ENCODE assay signal across 24 cellular contexts in genomic region chr20:61762208-61762710, GRCh38.
DNase-seq lines count a peak whose midpoint lies in the region; ATAC-seq, FAIRE-seq and TF ChIP-seq lines count a peak whose summit lies in the region.
"Had no signal": no experiment of that assay in that cellular context is flagged by ENCODE, and none has a peak within 500 bp of the region (broad histone marks: within the 10 kb centered on the region; RNA-seq: fewer than 3 reads in every experiment).

No MANE protein-coding gene starts in this region.

- no peak overlapping the region for H2AFZ ChIP-seq in neuronal stem cell (ENCODE audit: low read length)

- no peaks in the 10 kb centered on the region for H3K9me3 ChIP-seq in neuronal stem cell (replicated peaks in 1 of 2; ENCODE audit: control insufficient read depth in 2 of 2, insufficient read depth in 1 of 2, low read depth in 1 of 2, low read length in 2 of 2)
- H3K9me3 ChIP-seq: SK-N-SH had no signal

- no peak overlapping the region for H3K27ac ChIP-seq in neuronal stem cell (replicated peaks; ENCODE audit: low read length)
- H3K27ac ChIP-seq in substantia nigra (ENCODE audit: low read depth, low read length, poor library complexity, severe bottlenecking): peak overlapping the region; percentile 78
- H3K27ac ChIP-seq: HL-60, RWPE1 had no signal

- no peak for TF ChIP-seq CTCF in bronchial epithelial cell (IDR thresholded peaks at IDR 0.05; ENCODE audit: insufficient read depth, low read length, severe bottlenecking)
- TF ChIP-seq CTCF in osteocyte (IDR thresholded peaks at IDR 0.05): no peak

- peak; percentile 37 for DNase-seq in GM03348 (ENCODE audit: low spot score)
- DNase-seq in bronchial epithelial cell (ENCODE audit: low read depth): no peak
- DNase-seq in neuronal stem cell (ENCODE audit: low spot score): no peak
- DNase-seq in substantia nigra (lab: John Stamatoyannopoulos, UW): no peak
- no peak for DNase-seq in stimulated activated naive CD4-positive, alpha-beta T cell treated with Interleukin-2 at 50 U/mL for 16 hours (lab: John Stamatoyannopoulos, UW)
- DNase-seq in osteocyte (ENCODE audit: extremely low spot score, unreplicated experiment): no peak
- DNase-seq: H7; KBM-7; MM.1S; NCI-H1048; NCI-H1436; NCI-H1930; NCI-H2227 treated with DMSO at 0.1 percent for 48 hours; NCI-H510A; NCI-H774; NK-92 treated with Interleukin-12 subunit alpha and Interleukin-12 subunit beta, amount 100 ng/mL, for 24 hours; SIG-M5; SK-N-SH had no signal

- no peak overlapping the region for H2BK5ac ChIP-seq in neuronal stem cell (ENCODE audit: low read length)

- no peak overlapping the region for H2BK12ac ChIP-seq in neuronal stem cell (ENCODE audit: low read length)

- H3K36me3 ChIP-seq in bronchial epithelial cell (ENCODE audit: control insufficient read depth, insufficient read depth, low read length) (no peaks in the 10 kb centered on the region), neuronal stem cell (replicated peaks in 1 of 2; ENCODE audit: control insufficient read depth in 2 of 2, insufficient read depth in 2 of 2, low read length in 2 of 2) (no peaks in the 10 kb centered on the region)

- FAIRE-seq in bronchial epithelial cell (lab: Jason Lieb, UNC): peak; percentile 13
- FAIRE-seq: A204.1 had no signal

- no peak for ATAC-seq in HG03378 (IDR thresholded peaks at IDR 0.05; ENCODE audit: unreplicated experiment)

- no peak overlapping the region for H3K9ac ChIP-seq in neuronal stem cell (ENCODE audit: low read depth, low read length, poor library complexity)
- H3K9ac ChIP-seq: SK-N-SH had no signal

- H3K27ac Mint-ChIP-seq in osteocyte (ENCODE audit: unreplicated experiment): no peak overlapping the region
- H3K27ac Mint-ChIP-seq: B cell, CD14-positive monocyte had no signal

- peaks cover 0 to 9% of the 10 kb centered on the region in 2 donors for H3K4me1 ChIP-seq in neuronal stem cell (ENCODE audit: control insufficient read depth in 2 of 2, insufficient read depth in 1 of 2, low read depth in 1 of 2, low read length in 2 of 2)

- H3K27me3 ChIP-seq in bronchial epithelial cell (ENCODE audit: control insufficient read depth, insufficient read depth, low read length) (no peaks in the 10 kb centered on the region), neuronal stem cell (ENCODE audit: control insufficient read depth in 3 of 3, insufficient read depth in 3 of 3, low read depth in 1 of 3, low read length in 3 of 3) (no peaks in the 10 kb centered on the region)

- no peak overlapping the region for H3K4me3 Mint-ChIP-seq in osteocyte (ENCODE audit: unreplicated experiment)
- H3K4me3 Mint-ChIP-seq: B cell, CD14-positive monocyte had no signal

- no peak overlapping the region for H4K8ac ChIP-seq in neuronal stem cell (ENCODE audit: low read depth, low read length)

- H4K91ac ChIP-seq in neuronal stem cell (ENCODE audit: low read depth, low read length, poor library complexity): no peak overlapping the region

- H3K36me3 Mint-ChIP-seq in osteocyte (ENCODE audit: unreplicated experiment): no peaks in the 10 kb centered on the region
- H3K36me3 Mint-ChIP-seq: CD14-positive monocyte had no signal

- H3K9me3 Mint-ChIP-seq in osteocyte (ENCODE audit: unreplicated experiment): no peaks in the 10 kb centered on the region

- peaks cover 12% of the 10 kb centered on the region for H3K27me3 Mint-ChIP-seq in osteocyte (ENCODE audit: unreplicated experiment)
- H3K27me3 Mint-ChIP-seq: B cell had no signal

- no peak overlapping the region for H3K23ac ChIP-seq in neuronal stem cell (ENCODE audit: low read depth, low read length, poor library complexity)

- H2BK15ac ChIP-seq in neuronal stem cell (ENCODE audit: low read length): no peak overlapping the region

- H3K4me3 ChIP-seq in bronchial epithelial cell (ENCODE audit: low read depth, low read length): no peak overlapping the region
- H3K4me3 ChIP-seq in neuronal stem cell (ENCODE audit: low read length in 2 of 2): no peak overlapping the region

- no peaks in the 10 kb centered on the region for H3K79me1 ChIP-seq in neuronal stem cell (ENCODE audit: low read depth, low read length)

- H2BK120ac ChIP-seq in neuronal stem cell (ENCODE audit: low read depth, low read length): peak overlapping the region; percentile 64

- no peaks in the 10 kb centered on the region for H3K4me1 Mint-ChIP-seq in osteocyte (ENCODE audit: unreplicated experiment)
- H3K4me1 Mint-ChIP-seq: B cell, CD14-positive monocyte had no signal

- H3K4ac ChIP-seq in neuronal stem cell (ENCODE audit: low read length): no peak overlapping the region

- no peak overlapping the region for H2AK5ac ChIP-seq in neuronal stem cell (ENCODE audit: low read depth, low read length)

- no peak overlapping the region for H3K4me2 ChIP-seq in neuronal stem cell (ENCODE audit: insufficient read depth, low read length, poor library complexity, severe bottlenecking)
- H3K4me2 ChIP-seq: SK-N-SH had no signal

- no peak overlapping the region for H3K14ac ChIP-seq in neuronal stem cell (ENCODE audit: low read length)

- no peak overlapping the region for H3K18ac ChIP-seq in neuronal stem cell (ENCODE audit: low read length)

- no CpG with 5 or more reads among the region's 6 CpGs for WGBS in neuronal stem cell (ENCODE audit: extremely low coverage in 2 of 2, insufficient read length in 2 of 2, insufficient replicate concordance in 1 of 2), 2 donors
